Comparison of ENCODE assay signal across 8 cellular contexts in the genomic region with DNA sequence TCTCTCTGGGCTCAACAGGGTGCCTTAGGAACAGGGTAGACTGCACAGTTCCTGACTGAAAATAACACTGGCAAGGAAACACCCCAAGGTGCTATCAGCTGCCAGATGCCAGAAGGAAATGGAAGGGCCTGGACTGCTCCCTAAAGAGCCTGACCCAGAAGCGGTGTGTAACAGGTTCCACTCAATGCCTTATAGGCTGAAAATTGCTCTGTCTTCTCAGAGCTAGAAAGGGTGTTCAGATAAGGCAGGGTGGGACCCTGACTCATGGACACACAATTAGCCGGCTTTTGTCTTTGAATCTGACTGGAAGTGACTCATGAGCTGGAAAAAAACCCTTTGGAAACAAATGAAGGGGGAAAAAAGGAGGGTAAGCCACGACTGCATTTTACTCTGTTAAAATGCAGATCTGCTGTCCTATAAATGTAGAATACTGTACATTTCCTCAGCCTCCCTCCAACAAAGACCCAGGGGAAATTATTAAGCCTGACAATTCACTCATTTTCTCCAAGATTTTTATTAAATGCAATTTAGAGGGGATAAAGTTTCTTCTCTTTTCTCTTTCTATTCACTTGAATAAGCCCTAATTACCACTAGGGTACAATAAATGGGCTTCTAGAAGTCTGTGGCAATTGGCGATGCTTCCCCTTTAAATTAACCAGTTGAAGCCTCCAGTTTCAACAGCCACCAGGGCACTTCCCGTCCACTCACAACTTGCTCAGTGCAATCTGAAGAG.
DNase-seq lines count a peak whose midpoint lies in the region; ATAC-seq and TF ChIP-seq lines count a peak whose summit lies in the region.

No MANE protein-coding gene starts in this region.

- CTCF ChIA-PET in activated CD4-positive, alpha-beta memory T cell treated with anti-CD3 and anti-CD28 coated beads for 36 hours (lab: Charles Lee), result interaction anchor here (0.6 to 1.6 kb wide), 4 partner anchors 20 to 246 kb away, joined by 3 to 7 read pairs (median 4); no protein-coding TSS in a partner anchor

- H3K27me3 Mint-ChIP-seq in activated naive CD4-positive, alpha-beta T cell treated with anti-CD3 and anti-CD28 coated beads, Interleukin-2, amount 50 U/mL, for 24 hours, result no peaks in the 10 kb centered on the region
- H3K27me3 Mint-ChIP-seq in activated CD4-positive, alpha-beta memory T cell treated with anti-CD3 and anti-CD28 coated beads for 36 hours, result no peaks in the 10 kb centered on the region

- H3K4me3 ChIP-seq in fibroblast of the aortic adventitia (ENCODE audit: low read depth, low read length), result peak overlapping the region; percentile 32

- peak; percentile 22 for TF ChIP-seq CTCF in fibroblast of the aortic adventitia (IDR thresholded peaks at IDR 0.05; ENCODE audit: insufficient read depth, low read length)

- intact Hi-C loops in activated CD4-positive, alpha-beta memory T cell treated with anti-CD3 and anti-CD28 coated beads for 36 hours (cut with micrococcal nuclease), result loop anchor here (1.0 to 5.0 kb wide), 7 partner anchors 12 to 299 kb away; no protein-coding TSS in a partner anchor

- no peak for DNase-seq in activated naive CD4-positive, alpha-beta T cell treated with anti-CD3 and anti-CD28 coated beads, Interleukin-2, amount 50 U/mL, for 16 hours
- DNase-seq in NCI-H146 (lab: John Stamatoyannopoulos, UW) (peak; percentile 80), fibroblast of the aortic adventitia (ENCODE audit: low read depth) (peak; percentile 96), non-pigmented ciliary epithelial cell (ENCODE audit: low read depth) (peak; percentile 87), activated gamma-delta T cell treated with Interleukin-2 at 50 U/mL for 16 hours (no peak)
- DNase-seq in activated CD4-positive, alpha-beta memory T cell treated with anti-CD3 and anti-CD28 coated beads for 36 hours, result peak; percentile 46

- peak overlapping the region; percentile 90 for H3K4me3 Mint-ChIP-seq in activated naive CD4-positive, alpha-beta T cell treated with anti-CD3 and anti-CD28 coated beads, Interleukin-2, amount 50 U/mL, for 24 hours
- H3K4me3 Mint-ChIP-seq in activated CD4-positive, alpha-beta memory T cell treated with anti-CD3 and anti-CD28 coated beads for 36 hours, result peak overlapping the region; percentile 70

- peaks cover 63% of the 10 kb centered on the region for H3K4me1 Mint-ChIP-seq in activated naive CD4-positive, alpha-beta T cell treated with anti-CD3 and anti-CD28 coated beads, Interleukin-2, amount 50 U/mL, for 24 hours
- H3K4me1 Mint-ChIP-seq in activated CD4-positive, alpha-beta memory T cell treated with anti-CD3 and anti-CD28 coated beads for 36 hours (ENCODE audit: low read depth), result peaks cover 58% of the 10 kb centered on the region

- no peak for ATAC-seq in HG03571 (IDR thresholded peaks at IDR 0.05; ENCODE audit: unreplicated experiment)

- no peaks in the 10 kb centered on the region for H3K9me3 Mint-ChIP-seq in activated naive CD4-positive, alpha-beta T cell treated with anti-CD3 and anti-CD28 coated beads, Interleukin-2, amount 50 U/mL, for 24 hours
- no peaks in the 10 kb centered on the region for H3K9me3 Mint-ChIP-seq in activated CD4-positive, alpha-beta memory T cell treated with anti-CD3 and anti-CD28 coated beads for 36 hours

- POLR2A ChIA-PET in activated CD4-positive, alpha-beta memory T cell treated with anti-CD3 and anti-CD28 coated beads for 36 hours (lab: Charles Lee), result interaction anchor here (0.6 to 4.7 kb wide), 4 partner anchors 11 to 160 kb away, joined by 3 to 79 read pairs (median 17); partner anchors contain the start of gene TBL1XR1

- peak overlapping the region; percentile 98 for H3K27ac Mint-ChIP-seq in activated naive CD4-positive, alpha-beta T cell treated with anti-CD3 and anti-CD28 coated beads, Interleukin-2, amount 50 U/mL, for 24 hours
- H3K27ac Mint-ChIP-seq in activated CD4-positive, alpha-beta memory T cell treated with anti-CD3 and anti-CD28 coated beads for 36 hours, result peak overlapping the region; percentile 94

- H3K36me3 Mint-ChIP-seq in activated naive CD4-positive, alpha-beta T cell treated with anti-CD3 and anti-CD28 coated beads, Interleukin-2, amount 50 U/mL, for 24 hours, result no peaks in the 10 kb centered on the region
- H3K36me3 Mint-ChIP-seq in activated CD4-positive, alpha-beta memory T cell treated with anti-CD3 and anti-CD28 coated beads for 36 hours, result no peaks in the 10 kb centered on the region

Comparison
In these comparisons a context has a peak if more than half of its experiments do, and no peak if none do; other contexts are left out.
1. DNase-seq: peak in NCI-H146 (single experiment), activated CD4-positive, alpha-beta memory T cell treated with anti-CD3 and anti-CD28 coated beads for 36 hours (single experiment), fibroblast of the aortic adventitia (single experiment) and non-pigmented ciliary epithelial cell (single experiment); none in activated naive CD4-positive, alpha-beta T cell treated with anti-CD3 and anti-CD28 coated beads, Interleukin-2, amount 50 U/mL, for 16 hours (single experiment) and activated gamma-delta T cell treated with Interleukin-2 at 50 U/mL for 16 hours (single experiment).